In genomic region chr14:38399652-38400051, GRCh38 we compare ENCODE assay signal across 22 cellular contexts.
DNase-seq lines count a peak whose midpoint lies in the region; ATAC-seq, FAIRE-seq and TF ChIP-seq lines count a peak whose summit lies in the region.
"Had no signal": no experiment of that assay in that cellular context is flagged by ENCODE, and none has a peak within 500 bp of the region (broad histone marks: within the 10 kb centered on the region; RNA-seq: fewer than 3 reads in every experiment).

No MANE protein-coding gene starts in this region.

- H3K36me3 ChIP-seq in ACC112 (ENCODE audit: insufficient read depth, low read length) = no peaks in the 10 kb centered on the region
- no peaks in the 10 kb centered on the region for H3K36me3 ChIP-seq in astrocyte (ENCODE audit: insufficient read depth, low read length)
- no peaks in the 10 kb centered on the region for H3K36me3 ChIP-seq in smooth muscle cell (ENCODE audit: low read depth)
- no peaks in the 10 kb centered on the region for H3K36me3 ChIP-seq in uterus
- H3K36me3 ChIP-seq: BE2C; BLaER1 treated with 17β-estradiol and CSF1 and Interleukin-3, amounts not matched to agents 10 nM and 100 nM had no signal

- no peaks in the 10 kb centered on the region for H3K4me1 ChIP-seq in A549
- H3K4me1 ChIP-seq in ACC112 (ENCODE audit: control insufficient read depth, insufficient read depth, low read length, unreplicated experiment) = peaks cover 32% of the 10 kb centered on the region
- peaks cover 4% of the 10 kb centered on the region for H3K4me1 ChIP-seq in astrocyte (ENCODE audit: insufficient read depth, low read length)
- peaks cover 17% of the 10 kb centered on the region for H3K4me1 ChIP-seq in smooth muscle cell (ENCODE audit: low read depth)
- no peaks in the 10 kb centered on the region for H3K4me1 ChIP-seq in uterus
- H3K4me1 ChIP-seq: BE2C had no signal

- H3K9me3 ChIP-seq in A549 (no peaks in the 10 kb centered on the region), astrocyte (ENCODE audit: insufficient read depth, low read depth, low read length) (no peaks in the 10 kb centered on the region), smooth muscle cell (replicated peaks; ENCODE audit: low read depth) (no peaks in the 10 kb centered on the region), uterus (no peaks in the 10 kb centered on the region)
- H3K9me3 ChIP-seq: BE2C; BLaER1 treated with 17β-estradiol and CSF1 and Interleukin-3, amounts not matched to agents 10 nM and 100 nM had no signal

- H3F3A ChIP-seq in smooth muscle cell (ENCODE audit: low read depth) = peaks cover 3% of the 10 kb centered on the region

- no peak overlapping the region for H3K4me3 ChIP-seq in A549
- H3K4me3 ChIP-seq in ACC112 (ENCODE audit: low read depth, low read length) = no peak overlapping the region
- H3K4me3 ChIP-seq in astrocyte (ENCODE audit: insufficient read depth, low read depth, low read length) = no peak overlapping the region
- no peak overlapping the region for H3K4me3 ChIP-seq in smooth muscle cell
- no peak overlapping the region for H3K4me3 ChIP-seq in uterus
- H3K4me3 ChIP-seq: BLaER1 treated with 17β-estradiol and CSF1 and Interleukin-3, amounts not matched to agents 10 nM and 100 nM; GM12878 had no signal

- WGBS in A549 (ENCODE audit: missing lambda C conversion rate) = 3% methylated on average over 2 of the region's 2 CpGs
- WGBS in smooth muscle cell (ENCODE audit: low lambda C conversion rate) = 43% methylated on average over 2 of the region's 2 CpGs

- intact Hi-C loops in uterus (cut with DNase I; ENCODE audit: low total_unique reads) = no loop called here

- H3K27ac ChIP-seq in A549 (no peak overlapping the region), ACC112 (ENCODE audit: low read depth, low read length) (no peak overlapping the region), astrocyte (ENCODE audit: low read depth, low read length) (no peak overlapping the region), smooth muscle cell (ENCODE audit: low read depth) (no peak overlapping the region), uterus (no peak overlapping the region)
- H3K27ac ChIP-seq: BLaER1 treated with 17β-estradiol and CSF1 and Interleukin-3, amounts not matched to agents 10 nM and 100 nM had no signal

- H3K27me3 Mint-ChIP-seq in astrocyte (ENCODE audit: low read depth, unreplicated experiment) = no peaks in the 10 kb centered on the region
- H3K27me3 Mint-ChIP-seq: CD4-positive, alpha-beta T cell had no signal

- peaks cover 9% of the 10 kb centered on the region for H3K4me1 Mint-ChIP-seq in astrocyte (ENCODE audit: low read depth, unreplicated experiment)
- H3K4me1 Mint-ChIP-seq: CD14-positive monocyte; CD8-positive, alpha-beta memory T cell had no signal

- CTCF ChIA-PET in A549 (lab: Yijun Ruan, JAX) = no interaction called here

- no peaks in the 10 kb centered on the region for H3K9me3 Mint-ChIP-seq in astrocyte (ENCODE audit: unreplicated experiment)
- H3K9me3 Mint-ChIP-seq: CD4-positive, alpha-beta T cell; H9 had no signal

- no peaks in the 10 kb centered on the region for H3K79me2 ChIP-seq in ACC112 (ENCODE audit: control insufficient read depth, insufficient read depth, low read length, unreplicated experiment)
- no peaks in the 10 kb centered on the region for H3K79me2 ChIP-seq in astrocyte (ENCODE audit: insufficient read depth, low read length)
- H3K79me2 ChIP-seq in smooth muscle cell (ENCODE audit: low read depth) = no peaks in the 10 kb centered on the region

- ATAC-seq in A549 = no peak
- ATAC-seq in GM21526 (IDR thresholded peaks at IDR 0.05; ENCODE audit: low FRiP score, unreplicated experiment) = no peak
- ATAC-seq: GM12878, HCT116 had no signal

- H3K27me3 ChIP-seq in ACC112 (ENCODE audit: insufficient read depth, low read length) (no peaks in the 10 kb centered on the region), astrocyte (ENCODE audit: insufficient read depth, low read length) (no peaks in the 10 kb centered on the region), smooth muscle cell (ENCODE audit: low read depth) (no peaks in the 10 kb centered on the region), uterus (no peaks in the 10 kb centered on the region)
- H3K27me3 ChIP-seq: BE2C; BLaER1 treated with 17β-estradiol and CSF1 and Interleukin-3, amounts not matched to agents 10 nM and 100 nM had no signal

- POLR2A ChIA-PET in A549 (lab: Yijun Ruan, JAX) = no interaction called here

- H3K4me2 ChIP-seq in A549 = no peak overlapping the region
- no peak overlapping the region for H3K4me2 ChIP-seq in astrocyte (ENCODE audit: low read length)
- H3K4me2 ChIP-seq in smooth muscle cell = no peak overlapping the region
- H3K4me2 ChIP-seq: BLaER1 treated with 17β-estradiol and CSF1 and Interleukin-3, amounts not matched to agents 10 nM and 100 nM had no signal

- H3K4me3 Mint-ChIP-seq in astrocyte (ENCODE audit: unreplicated experiment) = no peak overlapping the region
- H3K4me3 Mint-ChIP-seq: CD14-positive monocyte; CD4-positive, alpha-beta T cell; CD8-positive, alpha-beta memory T cell; H9 had no signal

- DNase-seq in A549 (ENCODE audit: low read depth in 1 of 2, low spot score in 1 of 2) (no peak), astrocyte (ENCODE audit: low read depth) (no peak), smooth muscle cell (lab: John Stamatoyannopoulos, UW; ENCODE audit: unreplicated experiment) (no peak), uterus (no peak)
- DNase-seq: ACHN; AML-193; BE2C; CD4-positive, alpha-beta T cell; CD8-positive, alpha-beta memory T cell; DMS 273 treated with DMSO at 0.1 percent for 48 hours; DMS79; EL; GDM1; H9 had no signal

- peak overlapping the region; percentile 41 for H2AFZ ChIP-seq in ACC112 (ENCODE audit: low read length, unreplicated experiment)
- no peak overlapping the region for H2AFZ ChIP-seq in astrocyte (ENCODE audit: low read depth, low read length)
- H2AFZ ChIP-seq in smooth muscle cell (ENCODE audit: low read depth) = peak overlapping the region; percentile 68

- TF ChIP-seq CTCF in A549 (IDR thresholded peaks at IDR 0.05) (no peak), astrocyte (IDR thresholded peaks at IDR 0.05; ENCODE audit: insufficient read depth, low read depth, low read length) (no peak), smooth muscle cell (IDR thresholded peaks at IDR 0.05; ENCODE audit: borderline replicate concordance, insufficient read depth, poor library complexity, severe bottlenecking) (no peak), uterus (IDR thresholded peaks at IDR 0.05) (no peak)

- TF ChIP-seq EP300 in A549 (IDR thresholded peaks at IDR 0.05) = no peak

- no peaks in the 10 kb centered on the region for H3K36me3 Mint-ChIP-seq in astrocyte (ENCODE audit: low read depth, unreplicated experiment)
- H3K36me3 Mint-ChIP-seq: CD14-positive monocyte; CD8-positive, alpha-beta memory T cell had no signal

- no peak overlapping the region for H3K27ac Mint-ChIP-seq in astrocyte (ENCODE audit: unreplicated experiment)
- H3K27ac Mint-ChIP-seq: CD14-positive monocyte; CD4-positive, alpha-beta T cell; CD8-positive, alpha-beta memory T cell; H9 had no signal

- H3K9ac ChIP-seq in astrocyte (ENCODE audit: low read length) (no peak overlapping the region), smooth muscle cell (ENCODE audit: low read depth) (no peak overlapping the region)
- H3K9ac ChIP-seq: BLaER1 treated with 17β-estradiol and CSF1 and Interleukin-3, amounts not matched to agents 10 nM and 100 nM had no signal

- no peak for TF ChIP-seq POLR2A in A549 (IDR thresholded peaks at IDR 0.05; ENCODE audit: low read length)
- no peak for TF ChIP-seq POLR2A in uterus (IDR thresholded peaks at IDR 0.05)

- TF ChIP-seq RAD21 in A549 (conservative IDR thresholded peaks at IDR 0.05 in 1 of 2, IDR thresholded peaks at IDR 0.05 in 1 of 2) = no peak

- no peaks in the 10 kb centered on the region for H4K20me1 ChIP-seq in astrocyte (ENCODE audit: insufficient read depth, low read length)
- no peaks in the 10 kb centered on the region for H4K20me1 ChIP-seq in smooth muscle cell (ENCODE audit: low read depth)
- H4K20me1 ChIP-seq: BLaER1 treated with 17β-estradiol and CSF1 and Interleukin-3, amounts not matched to agents 10 nM and 100 nM had no signal

- no peak for FAIRE-seq in A549 (lab: Jason Lieb, UNC)
- FAIRE-seq in astrocyte (lab: Jason Lieb, UNC) = peak; percentile 29
- FAIRE-seq: D721Med, GM12878, GM19239 had no signal

TF ChIP-seq in A549, 52 proteins besides CTCF, POLR2A, EP300 and RAD21:
- TF ChIP-seq RCOR1 (IDR thresholded peaks at IDR 0.05; ENCODE audit: low read depth, low read length) (no peak), BCL3 (IDR thresholded peaks at IDR 0.05) (no peak), SMC3 (IDR thresholded peaks at IDR 0.05) (no peak), ZC3H11A (IDR thresholded peaks at IDR 0.05) (no peak), HDAC2 (IDR thresholded peaks at IDR 0.05) (no peak), NPAS2 (CRISPR knock-in tag; IDR thresholded peaks at IDR 0.05; ENCODE audit: borderline replicate concordance) (no peak), POLR2AphosphoS2 (conservative IDR thresholded peaks at IDR 0.05; ENCODE audit: low read length) (no peak), PBX3 (IDR thresholded peaks at IDR 0.05) (no peak), MAFK (IDR thresholded peaks at IDR 0.05; ENCODE audit: partially characterized antibody) (peak; percentile 83)
